17 cellular contexts compared by ENCODE assay signal in genomic region chr10:13829790-13830189, GRCh38.
"Had no signal": no experiment of that assay in that cellular context is flagged by ENCODE, and none has a peak within 500 bp of the region (broad histone marks: within the 10 kb centered on the region; RNA-seq: fewer than 3 reads in every experiment).

No MANE protein-coding gene starts in this region.

- H3K36me3 ChIP-seq: heart left ventricle, spleen had no signal

- H3K27ac Mint-ChIP-seq: natural killer cell; stimulated activated naive B cell treated with anti-CD40 and anti-IgM and Interleukin-4, amounts not matched to agents 10 μg/mL and 1 μg/mL and 100 μg/mL, for 72 hours had no signal

- H3K4me3 ChIP-seq: heart left ventricle, psoas muscle, spleen had no signal

- H3K4me3 Mint-ChIP-seq: central memory CD8-positive, alpha-beta T cell; natural killer cell; stimulated activated naive B cell treated with anti-CD40 and anti-IgM and Interleukin-4, amounts not matched to agents 10 μg/mL and 1 μg/mL and 100 μg/mL, for 72 hours had no signal

- DNase-seq: cortex of kidney; foreskin melanocyte; heart left ventricle; islet precursor cell; mammary epithelial cell; natural killer cell; psoas muscle; retina; spleen; stimulated activated CD4-positive, alpha-beta T cell treated with anti-CD3 and anti-CD28 coated beads, Interleukin-2, amount 100 ng/mL, for 24 hours; stimulated activated CD4-positive, alpha-beta T cell treated with anti-CD3 and anti-CD28 coated beads, Interleukin-4, amount 100 ng/mL, for 4 hours; stimulated activated naive B cell treated with anti-CD40 and anti-IgM and Interleukin-4, amounts not matched to agents 10 μg/mL and 1 μg/mL and 100 μg/mL, for 72 hours; trophoblast cell had no signal

- H3K36me3 Mint-ChIP-seq: natural killer cell had no signal

- H3K9me3 ChIP-seq: heart left ventricle, psoas muscle, spleen had no signal

- H3K27me3 Mint-ChIP-seq: central memory CD8-positive, alpha-beta T cell; stimulated activated naive B cell treated with anti-CD40 and anti-IgM and Interleukin-4, amounts not matched to agents 10 μg/mL and 1 μg/mL and 100 μg/mL, for 72 hours had no signal

- FAIRE-seq: endothelial cell of umbilical vein had no signal

- ATAC-seq: heart left ventricle; left lobe of liver; natural killer cell; psoas muscle; sciatic nerve; stimulated activated naive B cell treated with anti-CD40 and anti-IgM and Interleukin-4, amounts not matched to agents 10 μg/mL and 1 μg/mL and 100 μg/mL, for 72 hours had no signal

- H3K27ac ChIP-seq: heart left ventricle, psoas muscle had no signal

- H3K27me3 ChIP-seq: heart left ventricle had no signal

- H3K9me3 Mint-ChIP-seq: central memory CD8-positive, alpha-beta T cell; natural killer cell; stimulated activated naive B cell treated with anti-CD40 and anti-IgM and Interleukin-4, amounts not matched to agents 10 μg/mL and 1 μg/mL and 100 μg/mL, for 72 hours had no signal
